1 cellular context compared by ENCODE assay signal in the genomic region with DNA sequence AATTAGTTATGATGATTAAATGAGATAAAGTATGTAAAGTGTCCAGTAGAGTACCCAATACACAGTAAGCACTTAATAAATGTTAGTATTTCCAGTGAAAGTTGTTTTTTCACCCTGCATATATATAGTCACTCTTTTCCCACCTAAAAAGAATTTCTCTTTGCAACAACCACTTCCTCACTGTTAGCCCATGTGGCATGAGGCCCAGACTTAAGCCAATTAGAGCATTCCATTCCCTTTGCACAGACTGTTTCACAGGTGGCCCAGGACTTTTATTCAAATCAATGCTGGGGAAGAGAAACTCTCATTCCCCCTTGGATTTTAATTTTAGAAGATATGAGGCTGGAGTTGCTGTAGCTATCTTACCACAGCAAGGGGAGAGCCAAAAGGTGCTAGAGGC.
TF ChIP-seq lines count a peak whose summit lies in the region.

No MANE protein-coding gene starts in this region.

TF ChIP-seq in K562, 482 proteins besides CTCF, POLR2A, EP300 and RAD21:
- TF ChIP-seq, protein P1, sequence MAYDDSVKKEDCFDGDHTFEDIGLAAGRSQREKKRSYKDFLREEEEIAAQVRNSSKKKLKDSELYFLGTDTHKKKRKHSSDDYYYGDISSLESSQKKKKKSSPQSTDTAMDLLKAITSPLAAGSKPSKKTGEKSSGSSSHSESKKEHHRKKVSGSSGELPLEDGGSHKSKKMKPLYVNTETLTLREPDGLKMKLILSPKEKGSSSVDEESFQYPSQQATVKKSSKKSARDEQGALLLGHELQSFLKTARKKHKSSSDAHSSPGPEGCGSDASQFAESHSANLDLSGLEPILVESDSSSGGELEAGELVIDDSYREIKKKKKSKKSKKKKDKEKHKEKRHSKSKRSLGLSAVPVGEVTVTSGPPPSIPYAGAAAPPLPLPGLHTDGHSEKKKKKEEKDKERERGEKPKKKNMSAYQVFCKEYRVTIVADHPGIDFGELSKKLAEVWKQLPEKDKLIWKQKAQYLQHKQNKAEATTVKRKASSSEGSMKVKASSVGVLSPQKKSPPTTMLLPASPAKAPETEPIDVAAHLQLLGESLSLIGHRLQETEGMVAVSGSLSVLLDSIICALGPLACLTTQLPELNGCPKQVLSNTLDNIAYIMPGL (CRISPR knock-in tag; IDR thresholded peaks at IDR 0.05): no peak
- peak; percentile 80 for TF ChIP-seq SPI1 (IDR thresholded peaks at IDR 0.05; ENCODE audit: borderline replicate concordance, low read depth, low read length)
- TF ChIP-seq ZNF311 (CRISPR knock-in tag; IDR thresholded peaks at IDR 0.05): no peak
- no peak for TF ChIP-seq NCOA1 (IDR thresholded peaks at IDR 0.05; ENCODE audit: low read depth)
- no peak for TF ChIP-seq FOSL1 (tag; conservative IDR thresholded peaks at IDR 0.05)
- no peak for TF ChIP-seq KAT7 (CRISPR knock-in tag; IDR thresholded peaks at IDR 0.05; ENCODE audit: borderline replicate concordance)
- TF ChIP-seq, protein P2, sequence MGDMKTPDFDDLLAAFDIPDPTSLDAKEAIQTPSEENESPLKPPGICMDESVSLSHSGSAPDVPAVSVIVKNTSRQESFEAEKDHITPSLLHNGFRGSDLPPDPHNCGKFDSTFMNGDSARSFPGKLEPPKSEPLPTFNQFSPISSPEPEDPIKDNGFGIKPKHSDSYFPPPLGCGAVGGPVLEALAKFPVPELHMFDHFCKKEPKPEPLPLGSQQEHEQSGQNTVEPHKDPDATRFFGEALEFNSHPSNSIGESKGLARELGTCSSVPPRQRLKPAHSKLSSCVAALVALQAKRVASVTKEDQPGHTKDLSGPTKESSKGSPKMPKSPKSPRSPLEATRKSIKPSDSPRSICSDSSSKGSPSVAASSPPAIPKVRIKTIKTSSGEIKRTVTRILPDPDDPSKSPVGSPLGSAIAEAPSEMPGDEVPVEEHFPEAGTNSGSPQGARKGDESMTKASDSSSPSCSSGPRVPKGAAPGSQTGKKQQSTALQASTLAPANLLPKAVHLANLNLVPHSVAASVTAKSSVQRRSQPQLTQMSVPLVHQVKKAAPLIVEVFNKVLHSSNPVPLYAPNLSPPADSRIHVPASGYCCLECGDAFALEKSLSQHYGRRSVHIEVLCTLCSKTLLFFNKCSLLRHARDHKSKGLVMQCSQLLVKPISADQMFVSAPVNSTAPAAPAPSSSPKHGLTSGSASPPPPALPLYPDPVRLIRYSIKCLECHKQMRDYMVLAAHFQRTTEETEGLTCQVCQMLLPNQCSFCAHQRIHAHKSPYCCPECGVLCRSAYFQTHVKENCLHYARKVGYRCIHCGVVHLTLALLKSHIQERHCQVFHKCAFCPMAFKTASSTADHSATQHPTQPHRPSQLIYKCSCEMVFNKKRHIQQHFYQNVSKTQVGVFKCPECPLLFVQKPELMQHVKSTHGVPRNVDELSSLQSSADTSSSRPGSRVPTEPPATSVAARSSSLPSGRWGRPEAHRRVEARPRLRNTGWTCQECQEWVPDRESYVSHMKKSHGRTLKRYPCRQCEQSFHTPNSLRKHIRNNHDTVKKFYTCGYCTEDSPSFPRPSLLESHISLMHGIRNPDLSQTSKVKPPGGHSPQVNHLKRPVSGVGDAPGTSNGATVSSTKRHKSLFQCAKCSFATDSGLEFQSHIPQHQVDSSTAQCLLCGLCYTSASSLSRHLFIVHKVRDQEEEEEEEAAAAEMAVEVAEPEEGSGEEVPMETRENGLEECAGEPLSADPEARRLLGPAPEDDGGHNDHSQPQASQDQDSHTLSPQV (IDR thresholded peaks at IDR 0.05): peak; percentile 48; the same call in 1 of the 2 replicates
- peak; percentile 54; the same call in 1 of the 2 replicates for TF ChIP-seq L3MBTL2 (IDR thresholded peaks at IDR 0.05)
- TF ChIP-seq, protein P3, sequence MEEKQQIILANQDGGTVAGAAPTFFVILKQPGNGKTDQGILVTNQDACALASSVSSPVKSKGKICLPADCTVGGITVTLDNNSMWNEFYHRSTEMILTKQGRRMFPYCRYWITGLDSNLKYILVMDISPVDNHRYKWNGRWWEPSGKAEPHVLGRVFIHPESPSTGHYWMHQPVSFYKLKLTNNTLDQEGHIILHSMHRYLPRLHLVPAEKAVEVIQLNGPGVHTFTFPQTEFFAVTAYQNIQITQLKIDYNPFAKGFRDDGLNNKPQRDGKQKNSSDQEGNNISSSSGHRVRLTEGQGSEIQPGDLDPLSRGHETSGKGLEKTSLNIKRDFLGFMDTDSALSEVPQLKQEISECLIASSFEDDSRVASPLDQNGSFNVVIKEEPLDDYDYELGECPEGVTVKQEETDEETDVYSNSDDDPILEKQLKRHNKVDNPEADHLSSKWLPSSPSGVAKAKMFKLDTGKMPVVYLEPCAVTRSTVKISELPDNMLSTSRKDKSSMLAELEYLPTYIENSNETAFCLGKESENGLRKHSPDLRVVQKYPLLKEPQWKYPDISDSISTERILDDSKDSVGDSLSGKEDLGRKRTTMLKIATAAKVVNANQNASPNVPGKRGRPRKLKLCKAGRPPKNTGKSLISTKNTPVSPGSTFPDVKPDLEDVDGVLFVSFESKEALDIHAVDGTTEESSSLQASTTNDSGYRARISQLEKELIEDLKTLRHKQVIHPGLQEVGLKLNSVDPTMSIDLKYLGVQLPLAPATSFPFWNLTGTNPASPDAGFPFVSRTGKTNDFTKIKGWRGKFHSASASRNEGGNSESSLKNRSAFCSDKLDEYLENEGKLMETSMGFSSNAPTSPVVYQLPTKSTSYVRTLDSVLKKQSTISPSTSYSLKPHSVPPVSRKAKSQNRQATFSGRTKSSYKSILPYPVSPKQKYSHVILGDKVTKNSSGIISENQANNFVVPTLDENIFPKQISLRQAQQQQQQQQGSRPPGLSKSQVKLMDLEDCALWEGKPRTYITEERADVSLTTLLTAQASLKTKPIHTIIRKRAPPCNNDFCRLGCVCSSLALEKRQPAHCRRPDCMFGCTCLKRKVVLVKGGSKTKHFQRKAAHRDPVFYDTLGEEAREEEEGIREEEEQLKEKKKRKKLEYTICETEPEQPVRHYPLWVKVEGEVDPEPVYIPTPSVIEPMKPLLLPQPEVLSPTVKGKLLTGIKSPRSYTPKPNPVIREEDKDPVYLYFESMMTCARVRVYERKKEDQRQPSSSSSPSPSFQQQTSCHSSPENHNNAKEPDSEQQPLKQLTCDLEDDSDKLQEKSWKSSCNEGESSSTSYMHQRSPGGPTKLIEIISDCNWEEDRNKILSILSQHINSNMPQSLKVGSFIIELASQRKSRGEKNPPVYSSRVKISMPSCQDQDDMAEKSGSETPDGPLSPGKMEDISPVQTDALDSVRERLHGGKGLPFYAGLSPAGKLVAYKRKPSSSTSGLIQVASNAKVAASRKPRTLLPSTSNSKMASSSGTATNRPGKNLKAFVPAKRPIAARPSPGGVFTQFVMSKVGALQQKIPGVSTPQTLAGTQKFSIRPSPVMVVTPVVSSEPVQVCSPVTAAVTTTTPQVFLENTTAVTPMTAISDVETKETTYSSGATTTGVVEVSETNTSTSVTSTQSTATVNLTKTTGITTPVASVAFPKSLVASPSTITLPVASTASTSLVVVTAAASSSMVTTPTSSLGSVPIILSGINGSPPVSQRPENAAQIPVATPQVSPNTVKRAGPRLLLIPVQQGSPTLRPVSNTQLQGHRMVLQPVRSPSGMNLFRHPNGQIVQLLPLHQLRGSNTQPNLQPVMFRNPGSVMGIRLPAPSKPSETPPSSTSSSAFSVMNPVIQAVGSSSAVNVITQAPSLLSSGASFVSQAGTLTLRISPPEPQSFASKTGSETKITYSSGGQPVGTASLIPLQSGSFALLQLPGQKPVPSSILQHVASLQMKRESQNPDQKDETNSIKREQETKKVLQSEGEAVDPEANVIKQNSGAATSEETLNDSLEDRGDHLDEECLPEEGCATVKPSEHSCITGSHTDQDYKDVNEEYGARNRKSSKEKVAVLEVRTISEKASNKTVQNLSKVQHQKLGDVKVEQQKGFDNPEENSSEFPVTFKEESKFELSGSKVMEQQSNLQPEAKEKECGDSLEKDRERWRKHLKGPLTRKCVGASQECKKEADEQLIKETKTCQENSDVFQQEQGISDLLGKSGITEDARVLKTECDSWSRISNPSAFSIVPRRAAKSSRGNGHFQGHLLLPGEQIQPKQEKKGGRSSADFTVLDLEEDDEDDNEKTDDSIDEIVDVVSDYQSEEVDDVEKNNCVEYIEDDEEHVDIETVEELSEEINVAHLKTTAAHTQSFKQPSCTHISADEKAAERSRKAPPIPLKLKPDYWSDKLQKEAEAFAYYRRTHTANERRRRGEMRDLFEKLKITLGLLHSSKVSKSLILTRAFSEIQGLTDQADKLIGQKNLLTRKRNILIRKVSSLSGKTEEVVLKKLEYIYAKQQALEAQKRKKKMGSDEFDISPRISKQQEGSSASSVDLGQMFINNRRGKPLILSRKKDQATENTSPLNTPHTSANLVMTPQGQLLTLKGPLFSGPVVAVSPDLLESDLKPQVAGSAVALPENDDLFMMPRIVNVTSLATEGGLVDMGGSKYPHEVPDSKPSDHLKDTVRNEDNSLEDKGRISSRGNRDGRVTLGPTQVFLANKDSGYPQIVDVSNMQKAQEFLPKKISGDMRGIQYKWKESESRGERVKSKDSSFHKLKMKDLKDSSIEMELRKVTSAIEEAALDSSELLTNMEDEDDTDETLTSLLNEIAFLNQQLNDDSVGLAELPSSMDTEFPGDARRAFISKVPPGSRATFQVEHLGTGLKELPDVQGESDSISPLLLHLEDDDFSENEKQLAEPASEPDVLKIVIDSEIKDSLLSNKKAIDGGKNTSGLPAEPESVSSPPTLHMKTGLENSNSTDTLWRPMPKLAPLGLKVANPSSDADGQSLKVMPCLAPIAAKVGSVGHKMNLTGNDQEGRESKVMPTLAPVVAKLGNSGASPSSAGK (IDR thresholded peaks at IDR 0.05): 0 out of 2 replicates have a peak, but pooled peaks have one; percentile 18
